In genomic region chr4:132593717-132594400, GRCh38 we compare ENCODE assay signal across 19 cellular contexts.
"Had no signal": no experiment of that assay in that cellular context is flagged by ENCODE, and none has a peak within 500 bp of the region (broad histone marks: within the 10 kb centered on the region; RNA-seq: fewer than 3 reads in every experiment).

No MANE protein-coding gene starts in this region.

- H3K4me1 Mint-ChIP-seq: activated B cell treated with CpG ODN at 0.5 μM for 24 hours; central memory CD8-positive, alpha-beta T cell; naive thymus-derived CD4-positive, alpha-beta T cell; stimulated activated naive CD8-positive, alpha-beta T cell treated with anti-CD3 and anti-CD28 coated beads, Interleukin-15, amount 100 ng/mL, for 72 hours had no signal

- H3K36me3 ChIP-seq: ascending aorta, heart left ventricle, ovary, sigmoid colon, spleen, upper lobe of right lung had no signal

- H3K36me3 Mint-ChIP-seq: naive thymus-derived CD4-positive, alpha-beta T cell had no signal

- DNase-seq: activated B cell treated with CpG ODN at 0.5 μM for 24 hours; activated CD4-positive, alpha-beta T cell treated with anti-CD3 and anti-CD28 coated beads for 48 hours; activated CD8-positive, alpha-beta T cell treated with anti-CD3 and anti-CD28 coated beads, Interleukin-2, amount 10 ng/mL, durations not matched to agents 7 days and 5 days; activated naive CD4-positive, alpha-beta T cell treated with Interleukin-2 at 50 U/mL for 16 hours; effector CD4-positive, alpha-beta T cell; heart left ventricle; mucosa of descending colon; naive thymus-derived CD4-positive, alpha-beta T cell; ovary; sigmoid colon; spleen; stimulated activated CD4-positive, alpha-beta T cell treated with anti-CD3 and anti-CD28 coated beads, Interleukin-1b, Interleukin-23, amount 100 ng/mL, for 48 hours; stimulated activated naive CD8-positive, alpha-beta T cell treated with anti-CD3 and anti-CD28 coated beads, Interleukin-15, amount 100 ng/mL, for 72 hours; upper lobe of right lung had no signal

- H3K27me3 ChIP-seq: ascending aorta, heart left ventricle, ovary, sigmoid colon, spleen, upper lobe of right lung had no signal

- H3K4me3 ChIP-seq: ascending aorta, coronary artery, heart left ventricle, mucosa of descending colon, ovary, sigmoid colon, spleen, upper lobe of right lung had no signal

- H3K27me3 Mint-ChIP-seq: activated B cell treated with CpG ODN at 0.5 μM for 24 hours; central memory CD8-positive, alpha-beta T cell; naive thymus-derived CD4-positive, alpha-beta T cell; stimulated activated naive CD8-positive, alpha-beta T cell treated with anti-CD3 and anti-CD28 coated beads, Interleukin-15, amount 100 ng/mL, for 72 hours had no signal

- H3K4me1 ChIP-seq: ascending aorta, heart left ventricle, sigmoid colon, spleen, upper lobe of right lung had no signal

- H3K27ac ChIP-seq: ascending aorta, coronary artery, heart left ventricle, ovary, sigmoid colon, spleen, upper lobe of right lung had no signal

- H3K9me3 ChIP-seq: ascending aorta, heart left ventricle, mucosa of descending colon, ovary, sigmoid colon, upper lobe of right lung had no signal

- H3K9me3 Mint-ChIP-seq: activated T-helper 1 cell treated with anti-CD3 and anti-CD28 coated beads, Interleukin-12 subunit alpha, Interleukin-12 subunit beta, Interleukin-2, Interleukin-4 antibody, amounts not matched to agents 30 ng/mL and 10 ng/mL and 1 ng/mL, durations not matched to agents 14 hours and 24 hours and 36 hours; central memory CD8-positive, alpha-beta T cell; stimulated activated naive CD8-positive, alpha-beta T cell treated with anti-CD3 and anti-CD28 coated beads, Interleukin-15, amount 100 ng/mL, for 72 hours; T-helper 1 cell treated with Interleukin-12 subunit alpha and Interleukin-12 subunit beta and Interleukin-4 antibody, amounts not matched to agents 30 μg/mL and 1 μg/mL, for 36 hours had no signal

- H3K4me3 Mint-ChIP-seq: activated B cell treated with CpG ODN at 0.5 μM for 24 hours; activated CD8-positive, alpha-beta T cell treated with anti-CD3 and anti-CD28 coated beads, Interleukin-2, amount 10 ng/mL, durations not matched to agents 7 days and 5 days; activated T-helper 1 cell treated with anti-CD3 and anti-CD28 coated beads, Interleukin-12 subunit alpha, Interleukin-12 subunit beta, Interleukin-2, Interleukin-4 antibody, amounts not matched to agents 30 ng/mL and 10 ng/mL and 1 ng/mL, durations not matched to agents 14 hours and 24 hours and 36 hours; central memory CD8-positive, alpha-beta T cell; naive thymus-derived CD4-positive, alpha-beta T cell; stimulated activated naive CD8-positive, alpha-beta T cell treated with anti-CD3 and anti-CD28 coated beads, Interleukin-15, amount 100 ng/mL, for 72 hours; T-helper 1 cell treated with Interleukin-12 subunit alpha and Interleukin-12 subunit beta and Interleukin-4 antibody, amounts not matched to agents 30 μg/mL and 1 μg/mL, for 36 hours had no signal

- H3K27ac Mint-ChIP-seq: activated B cell treated with CpG ODN at 0.5 μM for 24 hours; activated CD8-positive, alpha-beta T cell treated with anti-CD3 and anti-CD28 coated beads, Interleukin-2, amount 10 ng/mL, durations not matched to agents 7 days and 5 days; activated T-helper 1 cell treated with anti-CD3 and anti-CD28 coated beads, Interleukin-12 subunit alpha, Interleukin-12 subunit beta, Interleukin-2, Interleukin-4 antibody, amounts not matched to agents 30 ng/mL and 10 ng/mL and 1 ng/mL, durations not matched to agents 14 hours and 24 hours and 36 hours; naive thymus-derived CD4-positive, alpha-beta T cell; stimulated activated naive CD8-positive, alpha-beta T cell treated with anti-CD3 and anti-CD28 coated beads, Interleukin-15, amount 100 ng/mL, for 72 hours; T-helper 1 cell treated with Interleukin-12 subunit alpha and Interleukin-12 subunit beta and Interleukin-4 antibody, amounts not matched to agents 30 μg/mL and 1 μg/mL, for 36 hours had no signal
